In genomic region chr2:216109962-216110614, GRCh38 we compare ENCODE assay signal across 1 cellular context.
A peak's percentile ranks its signal among the peaks of the same experiment; 100 is the strongest.
TF ChIP-seq lines count a peak whose summit lies in the region.

No MANE protein-coding gene starts in this region.

TF ChIP-seq in HepG2, 621 proteins besides CTCF, POLR2A, EP300 and RAD21 (continued from another document and continues in another):
- TF ChIP-seq ISX (CRISPR knock-in tag; conservative IDR thresholded peaks at IDR 0.05) (no peak), DR1 (CRISPR knock-in tag; IDR thresholded peaks at IDR 0.05) (no peak), ZNF605 (CRISPR knock-in tag; IDR thresholded peaks at IDR 0.05) (no peak), EHMT2 (IDR thresholded peaks at IDR 0.05; ENCODE audit: borderline replicate concordance, low read depth, low read length) (no peak), U2AF2 (IDR thresholded peaks at IDR 0.05; ENCODE audit: low read depth, low read length) (no peak), ZNF235 (CRISPR knock-in tag; IDR thresholded peaks at IDR 0.05; ENCODE audit: borderline replicate concordance) (no peak), RBAK (CRISPR knock-in tag; IDR thresholded peaks at IDR 0.05) (no peak), ESRRA (CRISPR knock-in tag; IDR thresholded peaks at IDR 0.05; ENCODE audit: low read depth) (no peak), CHD4 (IDR thresholded peaks at IDR 0.05; ENCODE audit: borderline replicate concordance, low read length) (no peak), SMC3 (IDR thresholded peaks at IDR 0.05; ENCODE audit: low read length) (peak; percentile 10; the same call in 1 of the 2 replicates), PAXIP1 (CRISPR knock-in tag; conservative IDR thresholded peaks at IDR 0.05) (no peak), NBN (conservative IDR thresholded peaks at IDR 0.05) (no peak), HNF1A (IDR thresholded peaks at IDR 0.05; ENCODE audit: low read depth) (no peak), HNF1A (CRISPR knock-in tag; IDR thresholded peaks at IDR 0.05; ENCODE audit: borderline replicate concordance) (no peak), ZFP41 (CRISPR knock-in tag; IDR thresholded peaks at IDR 0.05; ENCODE audit: borderline replicate concordance) (no peak), UBTF (CRISPR knock-in tag; IDR thresholded peaks at IDR 0.05) (no peak), CCAR2 (optimal IDR thresholded peaks at IDR 0.05; ENCODE audit: low read depth, low read length) (no peak), TRAFD1 (CRISPR knock-in tag; IDR thresholded peaks at IDR 0.05; ENCODE audit: borderline replicate concordance) (0 out of 2 replicates have a peak, but pooled peaks have one; percentile 25), BHLHE40 (IDR thresholded peaks at IDR 0.05; ENCODE audit: low read length) (no peak), ZNF879 (CRISPR knock-in tag; IDR thresholded peaks at IDR 0.05) (no peak), CREB3 (CRISPR knock-in tag; IDR thresholded peaks at IDR 0.05) (no peak), TFAP4 (IDR thresholded peaks at IDR 0.05; ENCODE audit: borderline replicate concordance, low read depth) (no peak), RFXAP (CRISPR knock-in tag; IDR thresholded peaks at IDR 0.05; ENCODE audit: borderline replicate concordance) (no peak), SMARCE1 (IDR thresholded peaks at IDR 0.05; ENCODE audit: borderline replicate concordance) (no peak), ATF7-NPFF (CRISPR knock-in tag; IDR thresholded peaks at IDR 0.05; ENCODE audit: low read depth) (no peak), PPARG (CRISPR knock-in tag; conservative IDR thresholded peaks at IDR 0.05) (no peak), STAT5B (CRISPR knock-in tag; IDR thresholded peaks at IDR 0.05) (no peak), ZNF10 (CRISPR knock-in tag; IDR thresholded peaks at IDR 0.05; ENCODE audit: borderline replicate concordance, low read depth) (no peak), RFX1 (IDR thresholded peaks at IDR 0.05) (no peak), ZNF556 (CRISPR knock-in tag; IDR thresholded peaks at IDR 0.05; ENCODE audit: borderline replicate concordance) (no peak), GMEB2 (CRISPR knock-in tag; IDR thresholded peaks at IDR 0.05; ENCODE audit: low read depth) (no peak), ZNF260 (CRISPR knock-in tag; IDR thresholded peaks at IDR 0.05; ENCODE audit: borderline replicate concordance, low read depth) (no peak), E2F5 (CRISPR knock-in tag; conservative IDR thresholded peaks at IDR 0.05) (no peak), ZNF124 (CRISPR knock-in tag; IDR thresholded peaks at IDR 0.05) (no peak), PBX3 (CRISPR knock-in tag; IDR thresholded peaks at IDR 0.05; ENCODE audit: borderline replicate concordance) (no peak), RBFOX2 (IDR thresholded peaks at IDR 0.05; ENCODE audit: low read depth, low read length) (no peak), HCFC1 (IDR thresholded peaks at IDR 0.05; ENCODE audit: low read depth, low read length) (no peak), ZNF121 (CRISPR knock-in tag; IDR thresholded peaks at IDR 0.05) (no peak), ZNF772 (CRISPR knock-in tag; IDR thresholded peaks at IDR 0.05) (no peak), SRSF9 (IDR thresholded peaks at IDR 0.05; ENCODE audit: borderline replicate concordance, insufficient read depth, low read depth, low read length, poor library complexity, severe bottlenecking) (no peak), TEF (CRISPR knock-in tag; IDR thresholded peaks at IDR 0.05) (no peak), ZBTB44 (CRISPR knock-in tag; IDR thresholded peaks at IDR 0.05) (no peak), ZNF615 (CRISPR knock-in tag; IDR thresholded peaks at IDR 0.05; ENCODE audit: borderline replicate concordance) (no peak), ZNF446 (CRISPR knock-in tag; IDR thresholded peaks at IDR 0.05) (no peak), SP2 (CRISPR knock-in tag; IDR thresholded peaks at IDR 0.05) (no peak)
